8 cellular contexts compared by ENCODE assay signal in the genomic region with DNA sequence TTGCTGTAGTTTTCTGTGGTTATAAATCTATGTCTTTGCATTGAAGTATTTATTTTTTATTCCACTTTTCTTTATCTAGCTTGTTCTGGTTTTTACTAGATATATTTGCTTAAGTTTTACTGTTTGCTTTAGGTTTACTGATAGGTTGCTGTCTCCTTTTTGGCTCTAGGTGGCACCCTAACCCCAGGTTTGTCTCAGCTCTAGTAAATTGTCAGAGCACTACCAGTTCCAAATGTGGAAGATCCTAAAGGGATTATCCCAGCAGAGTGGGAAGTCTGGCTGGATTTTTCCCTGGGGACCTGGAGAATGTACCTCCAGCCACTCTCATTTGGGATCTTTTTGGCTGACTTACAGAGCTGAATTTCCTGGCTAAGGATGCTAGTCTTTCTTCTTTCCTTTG.
DNase-seq lines count a peak whose midpoint lies in the region; ATAC-seq, FAIRE-seq and TF ChIP-seq lines count a peak whose summit lies in the region.

No MANE protein-coding gene starts in this region.

- H3K9me1 ChIP-seq in K562 (ENCODE audit: control insufficient read depth, insufficient read depth, low read length): no peaks in the 10 kb centered on the region

- TF ChIP-seq EP300 in Ishikawa (IDR thresholded peaks at IDR 0.05; ENCODE audit: borderline replicate concordance) (no peak), K562 (IDR thresholded peaks at IDR 0.05; ENCODE audit: low read length) (no peak)

- H3K4me2 ChIP-seq in K562 (ENCODE audit: insufficient read depth, low read length): no peak overlapping the region

- no peak overlapping the region for H3K9ac ChIP-seq in K562 (ENCODE audit: insufficient read depth in 1 of 2, low read depth in 2 of 2, low read length in 2 of 2)
- no peak overlapping the region for H3K9ac ChIP-seq in kidney (ENCODE audit: low read length in 2 of 2)

- peak; percentile 86 for FAIRE-seq in K562 (lab: Jason Lieb, UNC)
- FAIRE-seq in kidney (lab: Jason Lieb, UNC): peak; percentile 97

- H3K36me3 ChIP-seq in RWPE2 (ENCODE audit: low read depth) (no peaks in the 10 kb centered on the region), K562 (ENCODE audit: control insufficient read depth, insufficient read depth, low read length) (no peaks in the 10 kb centered on the region), kidney (ENCODE audit: control insufficient read depth in 1 of 2, insufficient read depth in 2 of 2, low read length in 2 of 2) (no peaks in the 10 kb centered on the region)

- TF ChIP-seq POLR2A in K562 (conservative IDR thresholded peaks at IDR 0.05): no peak

- H3K27me3 ChIP-seq in RWPE2 (ENCODE audit: insufficient read depth, poor library complexity, severe bottlenecking): no peaks in the 10 kb centered on the region
- H3K27me3 ChIP-seq in K562 (ENCODE audit: control insufficient read depth in 2 of 2, insufficient read depth in 2 of 2, low read length in 2 of 2): no peaks in the 10 kb centered on the region

- POLR2A ChIA-PET in K562 (lab: Yijun Ruan, JAX): interaction anchor here (0.6 kb wide), 1 partner anchor 105 kb away, joined by 4 read pairs; no protein-coding TSS in a partner anchor

- peak; percentile 61; the same call in 2 of the 3 replicates for ATAC-seq in RWPE2 (ENCODE audit: low read depth)
- ATAC-seq in K562: peak; percentile 73
- ATAC-seq in GM19397 (IDR thresholded peaks at IDR 0.05; ENCODE audit: unreplicated experiment): no peak

- no peaks in the 10 kb centered on the region for H4K20me1 ChIP-seq in K562 (replicated peaks; ENCODE audit: control insufficient read depth, insufficient read depth, low read length)

- no peaks in the 10 kb centered on the region for H3K4me1 ChIP-seq in RWPE2 (ENCODE audit: insufficient read depth, poor library complexity, severe bottlenecking)
- no peaks in the 10 kb centered on the region for H3K4me1 ChIP-seq in K562 (replicated peaks in 1 of 2; ENCODE audit: control insufficient read depth in 2 of 2, insufficient read depth in 2 of 2, low read length in 2 of 2)
- no peaks in the 10 kb centered on the region for H3K4me1 ChIP-seq in kidney (ENCODE audit: control insufficient read depth in 1 of 2, insufficient read depth in 1 of 2, low read depth in 1 of 2, low read length in 2 of 2)

- no TSS peak for BruUV-seq in K562 (replicated peaks; lab: Mats Ljungman, UMichigan)

- TF ChIP-seq CTCF in GM13976 (IDR thresholded peaks at IDR 0.05; ENCODE audit: borderline replicate concordance, control extremely low read depth, extremely low read depth, insufficient read depth, missing control alignments) (peak; percentile 42), RWPE2 (IDR thresholded peaks at IDR 0.05; ENCODE audit: poor library complexity, severe bottlenecking) (peak; percentile 60), K562 (IDR thresholded peaks at IDR 0.05 in 2 of 3, conservative IDR thresholded peaks at IDR 0.05 in 1 of 3; ENCODE audit: insufficient read depth in 2 of 3, low read depth in 1 of 3, low read length in 3 of 3) (peak; percentile 32 to 64 (median 52); a peak in 5 of 6 replicates), kidney (IDR thresholded peaks at IDR 0.05; ENCODE audit: borderline replicate concordance, extremely low read depth, insufficient read depth) (peak; percentile 58)

- H3K79me2 ChIP-seq in K562 (ENCODE audit: control insufficient read depth, insufficient read depth, low read length): no peaks in the 10 kb centered on the region

- CTCF ChIA-PET in K562 (lab: Yijun Ruan, JAX; ENCODE audit: low intra/inter-chr PET ratio): no interaction called here

- H3K4me3 ChIP-seq in RWPE2 (ENCODE audit: severe bottlenecking): no peak overlapping the region
- H3K4me3 ChIP-seq in K562: no peak overlapping the region
- no peak overlapping the region for H3K4me3 ChIP-seq in kidney (ENCODE audit: low read length in 2 of 2)

- no peak overlapping the region for H2AFZ ChIP-seq in K562 (ENCODE audit: low read depth, low read length)

- no peaks in the 10 kb centered on the region for H3K9me3 ChIP-seq in RWPE2 (ENCODE audit: severe bottlenecking)
- H3K9me3 ChIP-seq in K562 (replicated peaks; ENCODE audit: control insufficient read depth, insufficient read depth, low read depth, low read length): no peaks in the 10 kb centered on the region
- no peaks in the 10 kb centered on the region for H3K9me3 ChIP-seq in kidney (ENCODE audit: control insufficient read depth in 1 of 2, low read length in 2 of 2)

- no peak overlapping the region for H3K27ac ChIP-seq in RWPE2 (ENCODE audit: poor library complexity, severe bottlenecking)
- no peak overlapping the region for H3K27ac ChIP-seq in K562 (ENCODE audit: extremely low read depth, low read depth, low read length)
- no peak overlapping the region for H3K27ac ChIP-seq in kidney (ENCODE audit: low read depth in 2 of 2, low read length in 2 of 2)

- DNase-seq in AML-193 (lab: John Stamatoyannopoulos, UW) (peak; percentile 5 to 12), GM13976 (ENCODE audit: low spot score) (peak; percentile 35), RWPE2 (ENCODE audit: low spot score) (no peak), K562 (ENCODE audit: extremely low read depth in 1 of 4, low spot score in 3 of 4) (peak; percentile 7 to 44 (median 11)), kidney (no peak)
- peak; percentile 2 to 4 for DNase-seq in stimulated activated CD4-positive, alpha-beta T cell treated with anti-CD3 and anti-CD28 coated beads, Interleukin-4, amount 100 ng/mL, for 48 hours (ENCODE audit: low read depth in 2 of 2)

- TF ChIP-seq RAD21 in Ishikawa (IDR thresholded peaks at IDR 0.05; ENCODE audit: low read depth) (peak; percentile 74), K562 (CRISPR knock-in tag; conservative IDR thresholded peaks at IDR 0.05 in 1 of 2, IDR thresholded peaks at IDR 0.05 in 1 of 2) (peak; percentile 47 to 66)

- in situ Hi-C loops in GM13976 (cut with MboI; ENCODE audit: low sequenced_read_pairs, unreplicated experiment) (no loop called here), K562 (cut with MboI) (no loop called here)

- intact Hi-C loops in K562 (cut with micrococcal nuclease) (loop anchor here (10.0 kb wide), 1 partner anchor 176 kb away; no protein-coding TSS in a partner anchor), kidney (cut with DNase I) (no loop called here)

TF ChIP-seq in Ishikawa, 13 proteins besides CTCF, POLR2A, EP300 and RAD21 (continues in another document):
- TF ChIP-seq, protein P1, sequence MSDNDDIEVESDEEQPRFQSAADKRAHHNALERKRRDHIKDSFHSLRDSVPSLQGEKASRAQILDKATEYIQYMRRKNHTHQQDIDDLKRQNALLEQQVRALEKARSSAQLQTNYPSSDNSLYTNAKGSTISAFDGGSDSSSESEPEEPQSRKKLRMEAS (IDR thresholded peaks at IDR 0.05): no peak
- TF ChIP-seq TEAD4 (IDR thresholded peaks at IDR 0.05) (no peak), TAF1 (IDR thresholded peaks at IDR 0.05; ENCODE audit: low read depth) (no peak), ZBTB7A (IDR thresholded peaks at IDR 0.05; ENCODE audit: low read depth) (no peak)

TF ChIP-seq in K562, 482 proteins besides CTCF, POLR2A, EP300 and RAD21:
- TF ChIP-seq ZBTB7A (IDR thresholded peaks at IDR 0.05; ENCODE audit: borderline replicate concordance, control insufficient read depth, low read depth, low read length): no peak
- TF ChIP-seq SMC3 (conservative IDR thresholded peaks at IDR 0.05; ENCODE audit: insufficient read depth, low read depth, low read length): 0 out of 2 replicates have a peak, but pooled peaks have one; percentile 3

Comparison
In these comparisons a context has a peak if more than half of its experiments do, and no peak if none do; other contexts are left out.
1. DNase-seq: peak in AML-193 (2 of 2), GM13976 (single experiment), K562 (4 of 4) and stimulated activated CD4-positive, alpha-beta T cell treated with anti-CD3 and anti-CD28 coated beads, Interleukin-4, amount 100 ng/mL, for 48 hours (2 of 2); none in RWPE2 (single experiment) and kidney (single experiment).
2. Peak in every context shown above with its lines, with median percentiles within 50 percentile points of each other: CTCF ChIP-seq.